In the genomic region with DNA sequence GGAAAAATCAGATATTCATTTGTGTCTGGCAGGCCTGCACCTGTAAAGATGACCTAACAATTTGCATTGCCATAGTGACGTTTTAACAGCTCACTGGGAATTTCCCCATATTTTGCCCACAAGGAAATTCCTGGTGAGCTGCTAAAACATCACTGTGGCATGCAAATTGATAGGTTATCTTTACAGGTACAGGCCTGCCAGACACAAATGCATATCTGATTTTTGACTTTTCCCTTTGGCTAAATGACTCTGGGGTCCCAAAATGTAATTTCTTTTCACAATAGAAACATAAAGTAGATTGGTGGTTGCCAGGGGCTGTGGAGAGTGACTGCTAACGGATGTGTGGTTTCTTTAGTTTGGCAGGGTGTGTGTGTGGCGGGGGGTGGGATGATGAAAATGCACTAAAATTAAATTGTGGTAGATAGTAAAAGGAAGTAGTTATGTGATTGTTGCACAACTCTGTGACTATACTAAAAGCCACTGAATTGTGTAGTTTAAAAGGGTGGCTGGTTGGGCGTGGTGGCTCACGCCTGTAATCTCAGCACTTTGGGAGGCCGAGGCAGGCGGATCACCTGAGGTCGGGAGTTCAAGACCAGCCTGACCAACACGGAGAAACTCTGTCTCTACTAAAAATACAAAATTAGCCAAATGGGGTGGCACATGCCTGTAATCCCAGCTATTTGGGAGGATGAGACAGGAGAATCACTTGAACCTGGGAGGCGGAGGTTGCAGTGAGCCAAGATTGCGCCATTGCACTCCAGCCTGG, we compare ENCODE assay signal across 1 cellular context.
TF ChIP-seq lines count a peak whose summit lies in the region.

No MANE protein-coding gene starts in this region.

TF ChIP-seq in K562, 482 proteins besides CTCF, POLR2A, EP300 and RAD21 (continued from another document and continues in another):
- TF ChIP-seq, protein P1, sequence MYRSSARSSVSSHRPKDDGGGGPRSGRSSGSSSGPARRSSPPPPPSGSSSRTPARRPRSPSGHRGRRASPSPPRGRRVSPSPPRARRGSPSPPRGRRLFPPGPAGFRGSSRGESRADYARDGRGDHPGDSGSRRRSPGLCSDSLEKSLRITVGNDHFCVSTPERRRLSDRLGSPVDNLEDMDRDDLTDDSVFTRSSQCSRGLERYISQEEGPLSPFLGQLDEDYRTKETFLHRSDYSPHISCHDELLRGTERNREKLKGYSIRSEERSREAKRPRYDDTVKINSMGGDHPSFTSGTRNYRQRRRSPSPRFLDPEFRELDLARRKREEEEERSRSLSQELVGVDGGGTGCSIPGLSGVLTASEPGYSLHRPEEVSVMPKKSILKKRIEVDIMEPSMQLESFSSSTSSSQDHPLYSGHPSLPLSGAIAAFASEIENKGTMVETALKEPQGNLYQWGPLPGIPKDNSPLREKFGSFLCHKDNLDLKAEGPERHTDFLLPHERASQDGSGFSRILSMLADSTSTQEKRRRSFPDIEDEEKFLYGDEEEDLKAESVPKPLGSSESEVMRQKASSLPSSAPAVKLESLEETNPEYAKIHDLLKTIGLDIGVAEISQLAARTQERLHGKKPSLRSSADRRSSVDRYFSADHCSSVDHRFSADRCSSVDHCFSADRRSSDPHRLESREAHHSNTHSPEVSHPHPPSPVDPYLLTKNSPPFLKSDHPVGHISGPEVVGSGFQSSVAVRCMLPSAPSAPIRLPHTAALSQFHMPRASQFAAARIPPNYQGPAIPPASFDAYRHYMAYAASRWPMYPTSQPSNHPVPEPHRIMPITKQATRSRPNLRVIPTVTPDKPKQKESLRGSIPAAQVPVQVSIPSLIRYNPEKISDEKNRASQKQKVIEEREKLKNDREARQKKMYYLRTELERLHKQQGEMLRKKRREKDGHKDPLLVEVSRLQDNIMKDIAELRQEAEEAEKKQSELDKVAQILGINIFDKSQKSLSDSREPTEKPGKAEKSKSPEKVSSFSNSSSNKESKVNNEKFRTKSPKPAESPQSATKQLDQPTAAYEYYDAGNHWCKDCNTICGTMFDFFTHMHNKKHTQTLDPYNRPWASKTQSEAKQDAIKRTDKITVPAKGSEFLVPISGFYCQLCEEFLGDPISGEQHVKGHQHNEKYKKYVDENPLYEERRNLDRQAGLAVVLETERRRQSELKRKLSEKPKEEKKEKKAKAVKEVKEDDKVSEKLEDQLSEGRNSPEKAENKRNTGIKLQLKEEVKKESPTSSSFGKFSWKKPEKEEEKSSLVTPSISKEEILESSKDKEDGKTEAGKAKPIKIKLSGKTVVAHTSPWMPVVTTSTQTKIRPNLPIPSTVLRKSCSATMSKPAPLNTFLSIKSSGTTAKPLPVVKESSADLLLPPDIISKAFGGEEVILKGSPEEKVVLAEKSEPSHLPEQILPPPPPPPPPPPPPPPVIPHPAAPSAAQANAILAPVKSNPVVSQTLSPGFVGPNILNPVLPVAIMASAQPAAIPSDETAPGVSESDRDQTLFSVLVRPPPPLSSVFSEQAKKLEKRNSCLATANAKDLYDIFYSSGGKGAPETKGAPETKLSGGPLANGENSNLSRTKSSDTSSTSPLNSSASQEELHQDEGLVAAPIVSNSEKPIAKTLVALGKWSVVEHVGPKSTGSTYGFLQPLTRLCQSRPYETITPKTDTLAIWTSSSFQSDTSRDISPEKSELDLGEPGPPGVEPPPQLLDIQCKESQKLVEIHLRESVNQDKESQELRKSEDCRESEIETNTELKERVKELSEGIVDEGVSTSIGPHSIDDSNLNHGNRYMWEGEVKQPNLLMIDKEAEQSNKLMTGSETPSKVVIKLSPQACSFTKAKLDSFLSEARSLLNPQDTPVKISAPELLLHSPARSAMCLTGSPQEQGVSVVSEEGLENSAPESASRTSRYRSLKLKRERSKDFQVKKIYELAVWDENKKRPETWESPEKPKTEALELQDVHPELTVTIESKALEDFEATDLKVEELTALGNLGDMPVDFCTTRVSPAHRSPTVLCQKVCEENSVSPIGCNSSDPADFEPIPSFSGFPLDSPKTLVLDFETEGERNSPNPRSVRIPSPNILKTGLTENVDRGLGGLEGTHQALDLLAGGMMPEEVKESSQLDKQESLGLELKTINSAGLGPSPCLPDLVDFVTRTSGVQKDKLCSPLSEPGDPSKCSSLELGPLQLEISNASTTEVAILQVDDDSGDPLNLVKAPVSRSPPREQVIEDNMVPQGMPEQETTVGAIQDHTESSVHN (IDR thresholded peaks at IDR 0.05; ENCODE audit: borderline replicate concordance in 1 of 2, low read depth in 1 of 2) = peak in 1 of 2 experiments; percentile 34; a peak in 1 of 4 replicates
- no peak for TF ChIP-seq STAT5B (CRISPR knock-in tag; IDR thresholded peaks at IDR 0.05)
- TF ChIP-seq, protein P2, sequence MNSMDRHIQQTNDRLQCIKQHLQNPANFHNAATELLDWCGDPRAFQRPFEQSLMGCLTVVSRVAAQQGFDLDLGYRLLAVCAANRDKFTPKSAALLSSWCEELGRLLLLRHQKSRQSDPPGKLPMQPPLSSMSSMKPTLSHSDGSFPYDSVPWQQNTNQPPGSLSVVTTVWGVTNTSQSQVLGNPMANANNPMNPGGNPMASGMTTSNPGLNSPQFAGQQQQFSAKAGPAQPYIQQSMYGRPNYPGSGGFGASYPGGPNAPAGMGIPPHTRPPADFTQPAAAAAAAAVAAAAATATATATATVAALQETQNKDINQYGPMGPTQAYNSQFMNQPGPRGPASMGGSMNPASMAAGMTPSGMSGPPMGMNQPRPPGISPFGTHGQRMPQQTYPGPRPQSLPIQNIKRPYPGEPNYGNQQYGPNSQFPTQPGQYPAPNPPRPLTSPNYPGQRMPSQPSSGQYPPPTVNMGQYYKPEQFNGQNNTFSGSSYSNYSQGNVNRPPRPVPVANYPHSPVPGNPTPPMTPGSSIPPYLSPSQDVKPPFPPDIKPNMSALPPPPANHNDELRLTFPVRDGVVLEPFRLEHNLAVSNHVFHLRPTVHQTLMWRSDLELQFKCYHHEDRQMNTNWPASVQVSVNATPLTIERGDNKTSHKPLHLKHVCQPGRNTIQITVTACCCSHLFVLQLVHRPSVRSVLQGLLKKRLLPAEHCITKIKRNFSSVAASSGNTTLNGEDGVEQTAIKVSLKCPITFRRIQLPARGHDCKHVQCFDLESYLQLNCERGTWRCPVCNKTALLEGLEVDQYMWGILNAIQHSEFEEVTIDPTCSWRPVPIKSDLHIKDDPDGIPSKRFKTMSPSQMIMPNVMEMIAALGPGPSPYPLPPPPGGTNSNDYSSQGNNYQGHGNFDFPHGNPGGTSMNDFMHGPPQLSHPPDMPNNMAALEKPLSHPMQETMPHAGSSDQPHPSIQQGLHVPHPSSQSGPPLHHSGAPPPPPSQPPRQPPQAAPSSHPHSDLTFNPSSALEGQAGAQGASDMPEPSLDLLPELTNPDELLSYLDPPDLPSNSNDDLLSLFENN (IDR thresholded peaks at IDR 0.05; ENCODE audit: low read depth in 2 of 2, low read length in 2 of 2) = no peak
- no peak for TF ChIP-seq HNRNPK (IDR thresholded peaks at IDR 0.05; ENCODE audit: low read depth, low read length, poor library complexity, severe bottlenecking)
- TF ChIP-seq, protein P3, sequence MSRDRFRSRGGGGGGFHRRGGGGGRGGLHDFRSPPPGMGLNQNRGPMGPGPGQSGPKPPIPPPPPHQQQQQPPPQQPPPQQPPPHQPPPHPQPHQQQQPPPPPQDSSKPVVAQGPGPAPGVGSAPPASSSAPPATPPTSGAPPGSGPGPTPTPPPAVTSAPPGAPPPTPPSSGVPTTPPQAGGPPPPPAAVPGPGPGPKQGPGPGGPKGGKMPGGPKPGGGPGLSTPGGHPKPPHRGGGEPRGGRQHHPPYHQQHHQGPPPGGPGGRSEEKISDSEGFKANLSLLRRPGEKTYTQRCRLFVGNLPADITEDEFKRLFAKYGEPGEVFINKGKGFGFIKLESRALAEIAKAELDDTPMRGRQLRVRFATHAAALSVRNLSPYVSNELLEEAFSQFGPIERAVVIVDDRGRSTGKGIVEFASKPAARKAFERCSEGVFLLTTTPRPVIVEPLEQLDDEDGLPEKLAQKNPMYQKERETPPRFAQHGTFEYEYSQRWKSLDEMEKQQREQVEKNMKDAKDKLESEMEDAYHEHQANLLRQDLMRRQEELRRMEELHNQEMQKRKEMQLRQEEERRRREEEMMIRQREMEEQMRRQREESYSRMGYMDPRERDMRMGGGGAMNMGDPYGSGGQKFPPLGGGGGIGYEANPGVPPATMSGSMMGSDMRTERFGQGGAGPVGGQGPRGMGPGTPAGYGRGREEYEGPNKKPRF (IDR thresholded peaks at IDR 0.05; ENCODE audit: low read depth, low read length) = no peak
- no peak for TF ChIP-seq ZNF282 (CRISPR knock-in tag; IDR thresholded peaks at IDR 0.05)
- no peak for TF ChIP-seq TCF3 (CRISPR knock-in tag; IDR thresholded peaks at IDR 0.05)
- TF ChIP-seq, protein P4, sequence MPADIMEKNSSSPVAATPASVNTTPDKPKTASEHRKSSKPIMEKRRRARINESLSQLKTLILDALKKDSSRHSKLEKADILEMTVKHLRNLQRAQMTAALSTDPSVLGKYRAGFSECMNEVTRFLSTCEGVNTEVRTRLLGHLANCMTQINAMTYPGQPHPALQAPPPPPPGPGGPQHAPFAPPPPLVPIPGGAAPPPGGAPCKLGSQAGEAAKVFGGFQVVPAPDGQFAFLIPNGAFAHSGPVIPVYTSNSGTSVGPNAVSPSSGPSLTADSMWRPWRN (IDR thresholded peaks at IDR 0.05; ENCODE audit: low read depth) = peak; percentile 90
- TF ChIP-seq ZNF586 (CRISPR knock-in tag; conservative IDR thresholded peaks at IDR 0.05) = no peak
- no peak for TF ChIP-seq MAFF (IDR thresholded peaks at IDR 0.05; ENCODE audit: low read length)
- no peak for TF ChIP-seq ZKSCAN1 (IDR thresholded peaks at IDR 0.05; ENCODE audit: low read depth, low read length)
- no peak for TF ChIP-seq SP2 (IDR thresholded peaks at IDR 0.05; ENCODE audit: extremely low read depth, low read depth, low read length, poor library complexity, severe bottlenecking)
- no peak for TF ChIP-seq SPI1 (IDR thresholded peaks at IDR 0.05; ENCODE audit: borderline replicate concordance, low read depth, low read length)
- no peak for TF ChIP-seq ETS2 (tag; IDR thresholded peaks at IDR 0.05; ENCODE audit: borderline replicate concordance, poor library complexity, severe bottlenecking)
- peak; percentile 80 for TF ChIP-seq ZNF766 (CRISPR knock-in tag; conservative IDR thresholded peaks at IDR 0.05)
- TF ChIP-seq, protein P5, sequence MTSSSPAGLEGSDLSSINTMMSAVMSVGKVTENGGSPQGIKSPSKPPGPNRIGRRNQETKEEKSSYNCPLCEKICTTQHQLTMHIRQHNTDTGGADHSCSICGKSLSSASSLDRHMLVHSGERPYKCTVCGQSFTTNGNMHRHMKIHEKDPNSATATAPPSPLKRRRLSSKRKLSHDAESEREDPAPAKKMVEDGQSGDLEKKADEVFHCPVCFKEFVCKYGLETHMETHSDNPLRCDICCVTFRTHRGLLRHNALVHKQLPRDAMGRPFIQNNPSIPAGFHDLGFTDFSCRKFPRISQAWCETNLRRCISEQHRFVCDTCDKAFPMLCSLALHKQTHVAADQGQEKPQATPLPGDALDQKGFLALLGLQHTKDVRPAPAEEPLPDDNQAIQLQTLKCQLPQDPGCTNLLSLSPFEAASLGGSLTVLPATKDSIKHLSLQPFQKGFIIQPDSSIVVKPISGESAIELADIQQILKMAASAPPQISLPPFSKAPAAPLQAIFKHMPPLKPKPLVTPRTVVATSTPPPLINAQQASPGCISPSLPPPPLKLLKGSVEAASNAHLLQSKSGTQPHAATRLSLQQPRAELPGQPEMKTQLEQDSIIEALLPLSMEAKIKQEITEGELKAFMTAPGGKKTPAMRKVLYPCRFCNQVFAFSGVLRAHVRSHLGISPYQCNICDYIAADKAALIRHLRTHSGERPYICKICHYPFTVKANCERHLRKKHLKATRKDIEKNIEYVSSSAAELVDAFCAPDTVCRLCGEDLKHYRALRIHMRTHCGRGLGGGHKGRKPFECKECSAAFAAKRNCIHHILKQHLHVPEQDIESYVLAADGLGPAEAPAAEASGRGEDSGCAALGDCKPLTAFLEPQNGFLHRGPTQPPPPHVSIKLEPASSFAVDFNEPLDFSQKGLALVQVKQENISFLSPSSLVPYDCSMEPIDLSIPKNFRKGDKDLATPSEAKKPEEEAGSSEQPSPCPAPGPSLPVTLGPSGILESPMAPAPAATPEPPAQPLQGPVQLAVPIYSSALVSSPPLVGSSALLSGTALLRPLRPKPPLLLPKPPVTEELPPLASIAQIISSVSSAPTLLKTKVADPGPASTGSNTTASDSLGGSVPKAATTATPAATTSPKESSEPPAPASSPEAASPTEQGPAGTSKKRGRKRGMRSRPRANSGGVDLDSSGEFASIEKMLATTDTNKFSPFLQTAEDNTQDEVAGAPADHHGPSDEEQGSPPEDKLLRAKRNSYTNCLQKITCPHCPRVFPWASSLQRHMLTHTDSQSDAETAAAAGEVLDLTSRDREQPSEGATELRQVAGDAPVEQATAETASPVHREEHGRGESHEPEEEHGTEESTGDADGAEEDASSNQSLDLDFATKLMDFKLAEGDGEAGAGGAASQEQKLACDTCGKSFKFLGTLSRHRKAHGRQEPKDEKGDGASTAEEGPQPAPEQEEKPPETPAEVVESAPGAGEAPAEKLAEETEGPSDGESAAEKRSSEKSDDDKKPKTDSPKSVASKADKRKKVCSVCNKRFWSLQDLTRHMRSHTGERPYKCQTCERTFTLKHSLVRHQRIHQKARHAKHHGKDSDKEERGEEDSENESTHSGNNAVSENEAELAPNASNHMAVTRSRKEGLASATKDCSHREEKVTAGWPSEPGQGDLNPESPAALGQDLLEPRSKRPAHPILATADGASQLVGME (CRISPR knock-in tag; IDR thresholded peaks at IDR 0.05) = no peak
- no peak for TF ChIP-seq KAT7 (CRISPR knock-in tag; IDR thresholded peaks at IDR 0.05; ENCODE audit: borderline replicate concordance)
- no peak for TF ChIP-seq IFI16 (CRISPR knock-in tag; IDR thresholded peaks at IDR 0.05)
- TF ChIP-seq ZNF764 (CRISPR knock-in tag; IDR thresholded peaks at IDR 0.05; ENCODE audit: low read depth) = no peak
- no peak for TF ChIP-seq HLTF (IDR thresholded peaks at IDR 0.05)
- TF ChIP-seq, protein P6, sequence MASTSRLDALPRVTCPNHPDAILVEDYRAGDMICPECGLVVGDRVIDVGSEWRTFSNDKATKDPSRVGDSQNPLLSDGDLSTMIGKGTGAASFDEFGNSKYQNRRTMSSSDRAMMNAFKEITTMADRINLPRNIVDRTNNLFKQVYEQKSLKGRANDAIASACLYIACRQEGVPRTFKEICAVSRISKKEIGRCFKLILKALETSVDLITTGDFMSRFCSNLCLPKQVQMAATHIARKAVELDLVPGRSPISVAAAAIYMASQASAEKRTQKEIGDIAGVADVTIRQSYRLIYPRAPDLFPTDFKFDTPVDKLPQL (IDR thresholded peaks at IDR 0.05; ENCODE audit: extremely low read depth, insufficient read length) = no peak
- TF ChIP-seq, protein P7, sequence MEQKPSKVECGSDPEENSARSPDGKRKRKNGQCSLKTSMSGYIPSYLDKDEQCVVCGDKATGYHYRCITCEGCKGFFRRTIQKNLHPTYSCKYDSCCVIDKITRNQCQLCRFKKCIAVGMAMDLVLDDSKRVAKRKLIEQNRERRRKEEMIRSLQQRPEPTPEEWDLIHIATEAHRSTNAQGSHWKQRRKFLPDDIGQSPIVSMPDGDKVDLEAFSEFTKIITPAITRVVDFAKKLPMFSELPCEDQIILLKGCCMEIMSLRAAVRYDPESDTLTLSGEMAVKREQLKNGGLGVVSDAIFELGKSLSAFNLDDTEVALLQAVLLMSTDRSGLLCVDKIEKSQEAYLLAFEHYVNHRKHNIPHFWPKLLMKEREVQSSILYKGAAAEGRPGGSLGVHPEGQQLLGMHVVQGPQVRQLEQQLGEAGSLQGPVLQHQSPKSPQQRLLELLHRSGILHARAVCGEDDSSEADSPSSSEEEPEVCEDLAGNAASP (IDR thresholded peaks at IDR 0.05) = no peak
- no peak for TF ChIP-seq RBBP5 (IDR thresholded peaks at IDR 0.05; ENCODE audit: borderline replicate concordance, insufficient read depth, low read length, poor library complexity, severe bottlenecking)
- no peak for TF ChIP-seq ZNF12 (CRISPR knock-in tag; IDR thresholded peaks at IDR 0.05)
- TF ChIP-seq FOS (IDR thresholded peaks at IDR 0.05; ENCODE audit: extremely low read depth, insufficient read length) = no peak
